ENCODE assay signal across 4 cellular contexts in genomic region chr1:153583514-153583913, GRCh38. TPM values are rescaled to one million over a fixed set of nuclear protein-coding genes. Genes with fewer than 3 reads are reported as not detected.
"Had no signal": no experiment of that assay in that cellular context is flagged by ENCODE, and none has a peak within 500 bp of the region (broad histone marks: within the 10 kb centered on the region; RNA-seq: fewer than 3 reads in every experiment).

No MANE protein-coding gene starts in this region.

RNA-seq across cellular contexts. Expression of gene S100A2, which starts 17.9 kb away (rescaled TPM):
- total RNA-seq: H1 had no signal

RNA-seq across cellular contexts. Expression of gene S100A14, which starts 32.6 kb away (rescaled TPM):
- total RNA-seq: H4 had no signal

RNA-seq across cellular contexts. Expression of gene S100A3, which starts 34.5 kb away (rescaled TPM):
- total RNA-seq: GM23338, H9 had no signal
- polyA plus RNA-seq: GM23338 had no signal
